In the genomic region with DNA sequence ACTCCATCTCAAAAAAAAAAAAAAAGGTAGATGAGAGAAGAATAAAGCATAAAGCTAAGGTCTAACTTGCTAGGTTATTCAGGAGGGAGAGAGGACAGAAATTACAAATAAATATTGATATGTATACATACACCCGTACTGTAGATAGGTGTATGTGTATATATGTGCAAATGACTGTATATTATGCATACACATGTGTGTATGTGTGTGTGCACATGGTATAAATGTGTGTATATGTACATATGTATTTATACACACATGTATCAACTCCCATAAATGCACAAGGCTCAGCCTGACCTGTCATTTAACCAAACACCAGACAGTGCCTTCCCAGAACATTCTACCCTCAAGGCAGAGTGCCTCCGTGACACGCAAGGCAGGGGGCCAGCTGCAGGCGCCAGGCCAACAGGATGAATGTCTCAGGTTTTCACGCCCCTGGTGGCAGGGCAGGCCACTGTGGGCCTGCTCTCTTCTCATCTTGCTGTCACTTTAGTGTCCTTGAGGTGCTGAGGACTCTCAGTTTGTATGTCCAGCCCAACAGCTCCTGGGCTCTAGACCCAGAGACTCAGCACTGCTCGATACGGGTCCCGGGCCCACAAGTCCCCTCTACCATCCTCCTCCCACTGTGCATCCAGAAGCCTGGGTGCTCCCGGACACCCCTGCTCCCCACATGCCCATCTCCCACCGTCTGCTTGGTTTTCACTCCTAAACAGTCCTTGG, we compare ENCODE assay signal across 18 cellular contexts.
"Had no signal": no experiment of that assay in that cellular context is flagged by ENCODE, and none has a peak within 500 bp of the region (broad histone marks: within the 10 kb centered on the region; RNA-seq: fewer than 3 reads in every experiment).

No MANE protein-coding gene starts in this region.

- ATAC-seq: left lung; right cardiac atrium; stimulated activated memory B cell treated with anti-CD40 and anti-IgM and Interleukin-4, amounts not matched to agents 10 μg/mL and 1 μg/mL and 100 μg/mL, for 72 hours had no signal

- H3K4me3 ChIP-seq: esophagus squamous epithelium, left lung, lung, ovary, tibial artery, upper lobe of left lung, vagina had no signal

- H3K27me3 Mint-ChIP-seq: naive B cell; stimulated activated memory B cell treated with anti-CD40 and anti-IgM and Interleukin-4, amounts not matched to agents 10 μg/mL and 1 μg/mL and 100 μg/mL, for 72 hours; stimulated activated naive CD8-positive, alpha-beta T cell treated with anti-CD3 and anti-CD28 coated beads, Interleukin-15, Interleukin-2, amounts not matched to agents 100 ng/mL and 50 ng/mL, for 24 hours had no signal

- H3K9me3 ChIP-seq: esophagus squamous epithelium, left lung, ovary, tibial artery, upper lobe of left lung, vagina had no signal

- H3K9me3 Mint-ChIP-seq: immature natural killer cell; naive B cell; nephron progenitor cell; stimulated activated memory B cell treated with anti-CD40 and anti-IgM and Interleukin-4, amounts not matched to agents 10 μg/mL and 1 μg/mL and 100 μg/mL, for 72 hours; stimulated activated naive CD8-positive, alpha-beta T cell treated with anti-CD3 and anti-CD28 coated beads, Interleukin-15, Interleukin-2, amounts not matched to agents 100 ng/mL and 50 ng/mL, for 24 hours had no signal

- DNase-seq: effector memory CD4-positive, alpha-beta T cell; esophagus squamous epithelium; foreskin fibroblast; immature natural killer cell; mesendoderm; naive B cell; nephron progenitor cell; ovary; stimulated activated CD4-positive, alpha-beta T cell treated with anti-CD3 and anti-CD28 coated beads, Interleukin-4, amount 100 ng/mL, for 1 hour; stimulated activated CD8-positive, alpha-beta memory T cell treated with anti-CD3 and anti-CD28 coated beads, Interleukin-4, amount 100 ng/mL, for 48 hours; tibial artery had no signal

- H3K4me1 Mint-ChIP-seq: immature natural killer cell; naive B cell; stimulated activated memory B cell treated with anti-CD40 and anti-IgM and Interleukin-4, amounts not matched to agents 10 μg/mL and 1 μg/mL and 100 μg/mL, for 72 hours had no signal

- H3K27ac ChIP-seq: esophagus squamous epithelium, left lung, ovary, tibial artery, upper lobe of left lung, vagina had no signal

- H3K4me3 Mint-ChIP-seq: immature natural killer cell; stimulated activated memory B cell treated with anti-CD40 and anti-IgM and Interleukin-4, amounts not matched to agents 10 μg/mL and 1 μg/mL and 100 μg/mL, for 72 hours; stimulated activated naive CD8-positive, alpha-beta T cell treated with anti-CD3 and anti-CD28 coated beads, Interleukin-15, Interleukin-2, amounts not matched to agents 100 ng/mL and 50 ng/mL, for 24 hours had no signal

- H3K36me3 Mint-ChIP-seq: stimulated activated memory B cell treated with anti-CD40 and anti-IgM and Interleukin-4, amounts not matched to agents 10 μg/mL and 1 μg/mL and 100 μg/mL, for 72 hours had no signal

- H3K27ac Mint-ChIP-seq: immature natural killer cell; stimulated activated memory B cell treated with anti-CD40 and anti-IgM and Interleukin-4, amounts not matched to agents 10 μg/mL and 1 μg/mL and 100 μg/mL, for 72 hours; stimulated activated naive CD8-positive, alpha-beta T cell treated with anti-CD3 and anti-CD28 coated beads, Interleukin-15, Interleukin-2, amounts not matched to agents 100 ng/mL and 50 ng/mL, for 24 hours had no signal

- H3K27me3 ChIP-seq: left lung, ovary, tibial artery, upper lobe of left lung, vagina had no signal

- H3K36me3 ChIP-seq: esophagus squamous epithelium, left lung, ovary, tibial artery, upper lobe of left lung, vagina had no signal
